8 cellular contexts compared by ENCODE assay signal in genomic region chr16:10773-11172, GRCh38. TPM values are rescaled to one million over a fixed set of nuclear protein-coding genes. Genes with fewer than 3 reads are reported as not detected.
DNase-seq lines count a peak whose midpoint lies in the region; ATAC-seq, FAIRE-seq and TF ChIP-seq lines count a peak whose summit lies in the region.
"Not testable (repeated sequence)": the region's sequence is repeated elsewhere in the genome, so short reads cannot be mapped to it uniquely, and the experiment has no call there.

No MANE protein-coding gene starts in this region.

- not testable (repeated sequence) for H4K20me1 ChIP-seq in mammary epithelial cell (ENCODE audit: insufficient read depth, low read length)

- peak; percentile 42 for ATAC-seq in activated CD8-positive, alpha-beta memory T cell treated with anti-CD3 and anti-CD28 coated beads, Interleukin-2, amount 10 ng/mL, durations not matched to agents 7 days and 5 days

- DNase-seq in GDM1 (lab: John Stamatoyannopoulos, UW) (peak; percentile 64), NCI-H1694 treated with DMSO at 0.1 percent for 48 hours (lab: John Stamatoyannopoulos, UW) (peak; percentile 47), SKM-1 (lab: John Stamatoyannopoulos, UW; ENCODE audit: unreplicated experiment) (peak; percentile 35), kidney (peak; percentile 96), thyroid gland (peak; percentile 98 to 99)
- peak; percentile 95 for DNase-seq in activated CD8-positive, alpha-beta memory T cell treated with anti-CD3 and anti-CD28 coated beads, Interleukin-2, amount 10 ng/mL, durations not matched to agents 7 days and 5 days
- not testable (repeated sequence) for DNase-seq in mammary epithelial cell
- peak; percentile 73 to 89 for DNase-seq in stimulated activated CD4-positive, alpha-beta T cell treated with anti-CD3 and anti-CD28 coated beads, Interleukin-12 subunit alpha, Interleukin-12 subunit beta, amount 100 ng/mL, for 24 hours (ENCODE audit: low read depth in 2 of 2)

- not testable (repeated sequence) for FAIRE-seq in kidney (lab: Jason Lieb, UNC)

- not testable (repeated sequence) for H3K4me1 Mint-ChIP-seq in activated CD8-positive, alpha-beta memory T cell treated with anti-CD3 and anti-CD28 coated beads, Interleukin-2, amount 10 ng/mL, durations not matched to agents 7 days and 5 days

- not testable (repeated sequence) for TF ChIP-seq POLR2A in thyroid gland (IDR thresholded peaks at IDR 0.05)

- H3K4me3 Mint-ChIP-seq in activated CD8-positive, alpha-beta memory T cell treated with anti-CD3 and anti-CD28 coated beads, Interleukin-2, amount 10 ng/mL, durations not matched to agents 7 days and 5 days, result not testable (repeated sequence)

- not testable (repeated sequence) for H3K4me2 ChIP-seq in mammary epithelial cell (ENCODE audit: insufficient read depth, low read depth, low read length)

- H3K4me3 ChIP-seq in mammary epithelial cell (replicated peaks in 1 of 3; ENCODE audit: insufficient read depth in 1 of 3, low read depth in 2 of 3, low read length in 3 of 3); kidney (ENCODE audit: low read length in 2 of 2); thyroid gland (replicated peaks in 1 of 3): not testable (repeated sequence)

- H3K27ac Mint-ChIP-seq in activated CD8-positive, alpha-beta memory T cell treated with anti-CD3 and anti-CD28 coated beads, Interleukin-2, amount 10 ng/mL, durations not matched to agents 7 days and 5 days, result not testable (repeated sequence)

- H2AFZ ChIP-seq in mammary epithelial cell (ENCODE audit: low read depth, low read length), result not testable (repeated sequence)

- not testable (repeated sequence) for H3K36me3 ChIP-seq in mammary epithelial cell (ENCODE audit: insufficient read depth, low read length); kidney (ENCODE audit: control insufficient read depth in 1 of 2, insufficient read depth in 2 of 2, low read length in 2 of 2); thyroid gland

- not testable (repeated sequence) for H3K9ac ChIP-seq in mammary epithelial cell (ENCODE audit: insufficient read depth, low read length); kidney (ENCODE audit: low read length in 2 of 2)

- not testable (repeated sequence) for H3K4me1 ChIP-seq in mammary epithelial cell (ENCODE audit: insufficient read depth, low read length); kidney (ENCODE audit: control insufficient read depth in 1 of 2, insufficient read depth in 1 of 2, low read depth in 1 of 2, low read length in 2 of 2); thyroid gland

- H3K9me3 Mint-ChIP-seq in activated CD8-positive, alpha-beta memory T cell treated with anti-CD3 and anti-CD28 coated beads, Interleukin-2, amount 10 ng/mL, durations not matched to agents 7 days and 5 days (ENCODE audit: low read depth), result not testable (repeated sequence)

- BruUV-seq in mammary epithelial cell (replicated peaks; lab: Mats Ljungman, UMichigan), result not testable (repeated sequence)

- H3K9me3 ChIP-seq in mammary epithelial cell (replicated peaks; ENCODE audit: insufficient read depth, low read length); kidney (ENCODE audit: control insufficient read depth in 1 of 2, low read length in 2 of 2); thyroid gland: not testable (repeated sequence)

- H3K27me3 Mint-ChIP-seq in activated CD8-positive, alpha-beta memory T cell treated with anti-CD3 and anti-CD28 coated beads, Interleukin-2, amount 10 ng/mL, durations not matched to agents 7 days and 5 days, result not testable (repeated sequence)

- 57% methylated on average over 7 of the region's 26 CpGs for WGBS in mammary epithelial cell (ENCODE audit: low coverage, missing lambda C conversion rate)
- 27% methylated on average over 7 of the region's 26 CpGs; no CpG with 5 or more reads in 1 of the 2 donors for WGBS in thyroid gland, 2 donors

- in situ Hi-C loops in mammary epithelial cell (cut with MboI; ENCODE audit: low sequenced_read_pairs in 2 of 2), result not testable (repeated sequence)

- intact Hi-C loops in mammary epithelial cell (cut with micrococcal nuclease); kidney (cut with DNase I); thyroid gland (cut with DNase I): not testable (repeated sequence)

- CTCF ChIA-PET in activated CD8-positive, alpha-beta memory T cell treated with anti-CD3 and anti-CD28 coated beads, Interleukin-2, amount 10 ng/mL, durations not matched to agents 7 days and 5 days (lab: Charles Lee); mammary epithelial cell (lab: Charles Lee; ENCODE audit: low non-redundant PET): not testable (repeated sequence)

- H3K36me3 Mint-ChIP-seq in activated CD8-positive, alpha-beta memory T cell treated with anti-CD3 and anti-CD28 coated beads, Interleukin-2, amount 10 ng/mL, durations not matched to agents 7 days and 5 days, result not testable (repeated sequence)

- peak; percentile 25 to 46 for TF ChIP-seq CTCF in mammary epithelial cell (conservative IDR thresholded peaks at IDR 0.05 in 1 of 2, IDR thresholded peaks at IDR 0.05 in 1 of 2; ENCODE audit: extremely low read depth in 1 of 2, insufficient read depth in 1 of 2, low read depth in 1 of 2, low read length in 2 of 2)
- peak; percentile 54 for TF ChIP-seq CTCF in kidney (IDR thresholded peaks at IDR 0.05; ENCODE audit: borderline replicate concordance, extremely low read depth, insufficient read depth)
- peak in 3 of 6 experiments; percentile 8 to 27 (median 24) for TF ChIP-seq CTCF in thyroid gland (IDR thresholded peaks at IDR 0.05)

- H3K79me2 ChIP-seq in mammary epithelial cell (ENCODE audit: insufficient read depth, low read length), result not testable (repeated sequence)

- not testable (repeated sequence) for H3K27ac ChIP-seq in mammary epithelial cell (ENCODE audit: insufficient read depth, low read depth, low read length); kidney (ENCODE audit: low read depth in 2 of 2, low read length in 2 of 2); thyroid gland

- not testable (repeated sequence) for H3K27me3 ChIP-seq in mammary epithelial cell (ENCODE audit: insufficient read depth, low read length); thyroid gland

- dilution Hi-C loops in mammary epithelial cell (cut with HindIII; ENCODE audit: low sequenced_read_pairs), result not testable (repeated sequence)

RNA-seq across cellular contexts. Expression of gene POLR3K, which starts 42.6 kb away (rescaled TPM):
- 10 to 100 TPM; 40.4 to 53.1 TPM for total RNA-seq in activated CD8-positive, alpha-beta memory T cell treated with anti-CD3 and anti-CD28 coated beads, Interleukin-2, amount 10 ng/mL, durations not matched to agents 7 days and 5 days
- 10 to 100 TPM in 1 of 2 donors, 1 to 10 TPM in 1; 2.5 to 16.0 TPM for total RNA-seq in mammary epithelial cell
- 37.7 TPM for polyA plus RNA-seq in mammary epithelial cell
- polyA minus RNA-seq in mammary epithelial cell, result 9.3 TPM
- total RNA-seq in kidney, result 8.8 TPM
- 18.5 TPM for polyA plus RNA-seq in kidney (ENCODE audit: insufficient read depth, low read depth, low replicate concordance)
- 1 to 10 TPM; 3.5 to 6.7 (median 4.6) TPM for total RNA-seq in thyroid gland

RNA-seq across cellular contexts. Expression of gene SNRNP25, which starts 42.9 kb away (rescaled TPM):
- total RNA-seq in activated CD8-positive, alpha-beta memory T cell treated with anti-CD3 and anti-CD28 coated beads, Interleukin-2, amount 10 ng/mL, durations not matched to agents 7 days and 5 days, result 10 to 100 TPM; 86.6 to 90.8 TPM
- total RNA-seq in mammary epithelial cell (10 to 100 TPM in 1 of 2 donors, 1 to 10 TPM in 1; 7.3 to 27.0 TPM), kidney (14.7 TPM), thyroid gland (10 to 100 TPM; 16.1 to 53.6 (median 34.8) TPM)
- polyA plus RNA-seq in mammary epithelial cell (54.3 TPM), kidney (ENCODE audit: insufficient read depth, low read depth, low replicate concordance) (60.3 TPM)
- polyA minus RNA-seq in mammary epithelial cell, result 46.0 TPM
